8 cellular contexts compared by ENCODE assay signal in the genomic region with DNA sequence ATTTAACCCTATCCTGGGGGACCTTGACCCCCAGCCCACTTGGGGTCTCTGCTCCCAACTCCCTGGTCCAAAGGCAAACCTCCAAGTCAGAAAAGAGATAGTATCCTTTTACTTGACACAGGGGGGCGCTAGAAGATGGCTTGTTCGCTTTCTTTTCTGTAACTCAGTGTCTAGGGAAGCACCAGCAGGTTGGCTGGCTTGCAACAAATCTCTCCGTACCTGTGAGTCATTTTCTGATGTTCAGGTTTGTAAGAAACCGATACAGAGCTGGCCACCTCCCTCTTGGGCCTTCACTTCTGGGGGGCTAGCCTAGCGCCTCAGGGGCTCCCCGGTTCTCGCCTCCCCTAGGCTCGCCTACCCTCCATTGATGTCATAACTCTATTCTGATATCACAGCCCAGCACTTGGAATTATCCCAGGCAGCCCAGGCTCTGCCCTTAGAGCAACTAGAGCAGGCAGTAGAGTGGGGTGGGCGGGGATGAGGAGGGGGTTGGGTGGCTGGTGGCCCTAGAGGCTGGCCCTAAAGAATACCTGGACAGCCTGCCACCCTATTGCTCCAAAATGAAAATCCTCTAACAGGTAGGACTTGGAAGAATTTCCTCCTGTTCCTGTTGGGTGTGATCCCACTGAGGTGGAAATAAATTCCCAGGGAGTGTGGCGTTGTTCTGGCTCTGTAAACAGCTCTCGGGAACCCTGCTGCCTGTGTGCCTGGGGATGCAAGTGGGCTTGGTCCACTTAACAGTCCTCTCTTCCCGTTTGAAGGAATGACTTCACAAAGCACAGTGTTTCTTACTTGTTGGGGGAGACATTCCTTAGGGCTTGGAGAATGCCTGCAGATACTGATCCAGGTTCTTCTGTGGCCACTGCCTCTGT.
DNase-seq lines count a peak whose midpoint lies in the region; ATAC-seq and TF ChIP-seq lines count a peak whose summit lies in the region.

No MANE protein-coding gene starts in this region.

- H3K9me3 ChIP-seq in BE2C: no peaks in the 10 kb centered on the region

- H3K4me1 ChIP-seq in BE2C: no peaks in the 10 kb centered on the region

- peak; percentile 68 for DNase-seq in BE2C
- peak; percentile 87 for DNase-seq in H7
- DNase-seq in NCI-H446 (lab: John Stamatoyannopoulos, UW): peak; percentile 40 to 81
- peak; percentile 66 for DNase-seq in activated CD4-positive, alpha-beta memory T cell treated with anti-CD3 and anti-CD28 coated beads for 36 hours
- no peak for DNase-seq in natural killer cell treated with Interleukin-12 subunit alpha and Interleukin-12 subunit beta and Interleukin-15 and Interleukin-18, amount 100 ng/mL, for 72 hours (ENCODE audit: low spot score)
- DNase-seq in type B pancreatic cell (ENCODE audit: extremely low spot score, unreplicated experiment): no peak

- H3K4me1 Mint-ChIP-seq in activated CD4-positive, alpha-beta memory T cell treated with anti-CD3 and anti-CD28 coated beads for 36 hours (ENCODE audit: low read depth): no peaks in the 10 kb centered on the region
- H3K4me1 Mint-ChIP-seq in natural killer cell treated with Interleukin-12 subunit alpha and Interleukin-12 subunit beta and Interleukin-15 and Interleukin-18, amount 100 ng/mL, for 72 hours (ENCODE audit: low read depth in 2 of 2): no peaks in the 10 kb centered on the region
- H3K4me1 Mint-ChIP-seq in type B pancreatic cell (ENCODE audit: unreplicated experiment): peaks cover 10% of the 10 kb centered on the region

- H3K9me3 Mint-ChIP-seq in activated CD4-positive, alpha-beta memory T cell treated with anti-CD3 and anti-CD28 coated beads for 36 hours: no peaks in the 10 kb centered on the region
- no peaks in the 10 kb centered on the region for H3K9me3 Mint-ChIP-seq in natural killer cell treated with Interleukin-12 subunit alpha and Interleukin-12 subunit beta and Interleukin-15 and Interleukin-18, amount 100 ng/mL, for 72 hours
- H3K9me3 Mint-ChIP-seq in type B pancreatic cell: no peaks in the 10 kb centered on the region

- POLR2A ChIA-PET in activated CD4-positive, alpha-beta memory T cell treated with anti-CD3 and anti-CD28 coated beads for 36 hours (lab: Charles Lee): no interaction called here

- no peaks in the 10 kb centered on the region for H3K36me3 Mint-ChIP-seq in activated CD4-positive, alpha-beta memory T cell treated with anti-CD3 and anti-CD28 coated beads for 36 hours
- H3K36me3 Mint-ChIP-seq in natural killer cell treated with Interleukin-12 subunit alpha and Interleukin-12 subunit beta and Interleukin-15 and Interleukin-18, amount 100 ng/mL, for 72 hours: no peaks in the 10 kb centered on the region
- no peaks in the 10 kb centered on the region for H3K36me3 Mint-ChIP-seq in type B pancreatic cell

- no peak overlapping the region for H3K4me3 Mint-ChIP-seq in activated CD4-positive, alpha-beta memory T cell treated with anti-CD3 and anti-CD28 coated beads for 36 hours
- no peak overlapping the region for H3K4me3 Mint-ChIP-seq in natural killer cell treated with Interleukin-12 subunit alpha and Interleukin-12 subunit beta and Interleukin-15 and Interleukin-18, amount 100 ng/mL, for 72 hours
- no peak overlapping the region for H3K4me3 Mint-ChIP-seq in type B pancreatic cell

- TF ChIP-seq CTCF in BE2C (IDR thresholded peaks at IDR 0.05; ENCODE audit: low read depth, low read length) (peak; percentile 84), type B pancreatic cell (conservative IDR thresholded peaks at IDR 0.05) (peak; percentile 85)

- no peak overlapping the region for H3K27ac Mint-ChIP-seq in activated CD4-positive, alpha-beta memory T cell treated with anti-CD3 and anti-CD28 coated beads for 36 hours
- H3K27ac Mint-ChIP-seq in natural killer cell treated with Interleukin-12 subunit alpha and Interleukin-12 subunit beta and Interleukin-15 and Interleukin-18, amount 100 ng/mL, for 72 hours: no peak overlapping the region
- no peak overlapping the region for H3K27ac Mint-ChIP-seq in type B pancreatic cell

- CTCF ChIA-PET in activated CD4-positive, alpha-beta memory T cell treated with anti-CD3 and anti-CD28 coated beads for 36 hours (lab: Charles Lee): interaction anchor here (0.6 to 6.6 kb wide), 16 partner anchors 8 to 827 kb away, joined by 3 to 60 read pairs (median 4); a partner anchor contains a TSS

- H3K36me3 ChIP-seq in BE2C (no peaks in the 10 kb centered on the region), H7 (replicated peaks; ENCODE audit: control insufficient read depth, insufficient read depth, low read length) (no peaks in the 10 kb centered on the region)

- H3K27me3 Mint-ChIP-seq in activated CD4-positive, alpha-beta memory T cell treated with anti-CD3 and anti-CD28 coated beads for 36 hours: no peaks in the 10 kb centered on the region
- no peaks in the 10 kb centered on the region for H3K27me3 Mint-ChIP-seq in natural killer cell treated with Interleukin-12 subunit alpha and Interleukin-12 subunit beta and Interleukin-15 and Interleukin-18, amount 100 ng/mL, for 72 hours
- no peaks in the 10 kb centered on the region for H3K27me3 Mint-ChIP-seq in type B pancreatic cell

- H3K27me3 ChIP-seq in BE2C (no peaks in the 10 kb centered on the region), H7 (ENCODE audit: control insufficient read depth, insufficient read depth, low read length) (no peaks in the 10 kb centered on the region)

- ATAC-seq in esophagus mucosa (peak; percentile 86), HG02623 (IDR thresholded peaks at IDR 0.05; ENCODE audit: unreplicated experiment) (no peak)
- peak; percentile 33 to 38 for ATAC-seq in natural killer cell treated with Interleukin-12 subunit alpha and Interleukin-12 subunit beta and Interleukin-15 and Interleukin-18, amount 100 ng/mL, for 72 hours

- intact Hi-C loops in activated CD4-positive, alpha-beta memory T cell treated with anti-CD3 and anti-CD28 coated beads for 36 hours (cut with micrococcal nuclease): loop anchor here (1.0 kb wide), 2 partner anchors 156 to 320 kb away; no protein-coding TSS in a partner anchor

- H3K4me3 ChIP-seq in BE2C (ENCODE audit: low read depth, low read length) (no peak overlapping the region), H7 (ENCODE audit: insufficient read depth, low read depth, low read length) (no peak overlapping the region)

Comparison
In these comparisons a context has a peak if more than half of its experiments do, and no peak if none do; other contexts are left out.
1. DNase-seq: peak in BE2C (single experiment), H7 (single experiment), NCI-H446 (2 of 2) and activated CD4-positive, alpha-beta memory T cell treated with anti-CD3 and anti-CD28 coated beads for 36 hours (single experiment); none in natural killer cell treated with Interleukin-12 subunit alpha and Interleukin-12 subunit beta and Interleukin-15 and Interleukin-18, amount 100 ng/mL, for 72 hours (single experiment) and type B pancreatic cell (single experiment).